1 cellular context compared by ENCODE assay signal in the genomic region with DNA sequence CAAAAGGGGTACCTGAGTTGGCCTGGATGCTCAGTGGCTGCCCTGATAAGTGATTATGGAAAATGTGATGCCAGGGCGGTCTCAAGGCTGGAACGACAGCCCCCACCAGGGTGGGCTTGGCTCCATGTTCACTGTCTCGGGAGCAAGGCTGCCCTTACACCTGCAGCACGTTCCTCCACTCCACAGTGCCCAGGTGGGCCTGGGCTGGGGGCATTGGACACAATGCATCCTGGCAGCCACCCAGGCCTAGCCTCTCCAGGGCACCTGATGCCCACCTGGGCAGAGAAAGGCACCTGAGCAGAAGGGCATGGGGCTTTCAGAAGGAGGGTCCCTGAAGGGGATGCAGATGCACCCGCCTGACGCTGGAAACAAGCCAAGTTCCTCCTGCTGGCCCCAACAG.
TF ChIP-seq lines count a peak whose summit lies in the region.

No MANE protein-coding gene starts in this region.

TF ChIP-seq in HepG2, 621 proteins besides CTCF, POLR2A, EP300 and RAD21 (continued from another document):
- TF ChIP-seq, protein P1, sequence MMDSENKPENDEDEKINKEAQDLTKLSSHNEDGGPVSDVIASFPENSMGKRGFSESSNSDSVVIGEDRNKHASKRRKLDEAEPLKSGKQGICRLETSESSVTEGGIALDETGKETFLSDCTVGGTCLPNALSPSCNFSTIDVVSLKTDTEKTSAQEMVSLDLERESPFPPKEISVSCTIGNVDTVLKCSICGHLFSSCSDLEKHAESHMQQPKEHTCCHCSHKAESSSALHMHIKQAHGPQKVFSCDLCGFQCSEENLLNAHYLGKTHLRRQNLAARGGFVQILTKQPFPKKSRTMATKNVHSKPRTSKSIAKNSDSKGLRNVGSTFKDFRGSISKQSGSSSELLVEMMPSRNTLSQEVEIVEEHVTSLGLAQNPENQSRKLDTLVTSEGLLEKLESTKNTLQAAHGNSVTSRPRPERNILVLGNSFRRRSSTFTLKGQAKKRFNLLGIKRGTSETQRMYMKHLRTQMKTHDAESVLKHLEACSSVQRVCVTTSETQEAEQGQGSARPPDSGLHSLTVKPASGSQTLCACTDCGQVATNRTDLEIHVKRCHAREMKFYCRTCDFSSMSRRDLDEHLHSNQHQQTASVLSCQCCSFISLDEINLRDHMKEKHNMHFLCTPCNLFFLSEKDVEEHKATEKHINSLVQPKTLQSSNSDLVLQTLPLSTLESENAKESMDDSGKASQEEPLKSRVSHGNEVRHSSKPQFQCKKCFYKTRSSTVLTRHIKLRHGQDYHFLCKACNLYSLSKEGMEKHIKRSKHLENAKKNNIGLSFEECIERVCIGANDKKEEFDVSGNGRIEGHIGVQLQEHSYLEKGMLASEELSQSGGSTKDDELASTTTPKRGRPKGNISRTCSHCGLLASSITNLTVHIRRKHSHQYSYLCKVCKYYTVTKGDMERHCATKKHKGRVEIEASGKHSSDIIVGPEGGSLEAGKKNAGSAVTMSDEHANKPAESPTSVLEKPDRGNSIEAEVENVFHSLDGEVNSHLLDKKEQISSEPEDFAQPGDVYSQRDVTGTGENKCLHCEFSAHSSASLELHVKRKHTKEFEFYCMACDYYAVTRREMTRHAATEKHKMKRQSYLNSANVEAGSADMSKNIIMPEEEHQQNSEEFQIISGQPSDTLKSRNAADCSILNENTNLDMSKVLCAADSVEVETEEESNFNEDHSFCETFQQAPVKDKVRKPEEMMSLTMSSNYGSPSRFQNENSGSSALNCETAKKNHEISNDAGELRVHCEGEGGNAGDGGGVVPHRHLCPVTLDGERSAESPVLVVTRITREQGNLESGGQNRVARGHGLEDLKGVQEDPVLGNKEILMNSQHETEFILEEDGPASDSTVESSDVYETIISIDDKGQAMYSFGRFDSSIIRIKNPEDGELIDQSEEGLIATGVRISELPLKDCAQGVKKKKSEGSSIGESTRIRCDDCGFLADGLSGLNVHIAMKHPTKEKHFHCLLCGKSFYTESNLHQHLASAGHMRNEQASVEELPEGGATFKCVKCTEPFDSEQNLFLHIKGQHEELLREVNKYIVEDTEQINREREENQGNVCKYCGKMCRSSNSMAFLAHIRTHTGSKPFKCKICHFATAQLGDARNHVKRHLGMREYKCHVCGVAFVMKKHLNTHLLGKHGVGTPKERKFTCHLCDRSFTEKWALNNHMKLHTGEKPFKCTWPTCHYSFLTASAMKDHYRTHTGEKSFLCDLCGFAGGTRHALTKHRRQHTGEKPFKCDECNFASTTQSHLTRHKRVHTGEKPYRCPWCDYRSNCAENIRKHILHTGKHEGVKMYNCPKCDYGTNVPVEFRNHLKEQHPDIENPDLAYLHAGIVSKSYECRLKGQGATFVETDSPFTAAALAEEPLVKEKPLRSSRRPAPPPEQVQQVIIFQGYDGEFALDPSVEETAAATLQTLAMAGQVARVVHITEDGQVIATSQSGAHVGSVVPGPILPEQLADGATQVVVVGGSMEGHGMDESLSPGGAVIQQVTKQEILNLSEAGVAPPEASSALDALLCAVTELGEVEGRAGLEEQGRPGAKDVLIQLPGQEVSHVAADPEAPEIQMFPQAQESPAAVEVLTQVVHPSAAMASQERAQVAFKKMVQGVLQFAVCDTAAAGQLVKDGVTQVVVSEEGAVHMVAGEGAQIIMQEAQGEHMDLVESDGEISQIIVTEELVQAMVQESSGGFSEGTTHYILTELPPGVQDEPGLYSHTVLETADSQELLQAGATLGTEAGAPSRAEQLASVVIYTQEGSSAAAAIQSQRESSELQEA (CRISPR knock-in tag; IDR thresholded peaks at IDR 0.05; ENCODE audit: not compliant biosample characterization): no peak
- TF ChIP-seq, protein P2, sequence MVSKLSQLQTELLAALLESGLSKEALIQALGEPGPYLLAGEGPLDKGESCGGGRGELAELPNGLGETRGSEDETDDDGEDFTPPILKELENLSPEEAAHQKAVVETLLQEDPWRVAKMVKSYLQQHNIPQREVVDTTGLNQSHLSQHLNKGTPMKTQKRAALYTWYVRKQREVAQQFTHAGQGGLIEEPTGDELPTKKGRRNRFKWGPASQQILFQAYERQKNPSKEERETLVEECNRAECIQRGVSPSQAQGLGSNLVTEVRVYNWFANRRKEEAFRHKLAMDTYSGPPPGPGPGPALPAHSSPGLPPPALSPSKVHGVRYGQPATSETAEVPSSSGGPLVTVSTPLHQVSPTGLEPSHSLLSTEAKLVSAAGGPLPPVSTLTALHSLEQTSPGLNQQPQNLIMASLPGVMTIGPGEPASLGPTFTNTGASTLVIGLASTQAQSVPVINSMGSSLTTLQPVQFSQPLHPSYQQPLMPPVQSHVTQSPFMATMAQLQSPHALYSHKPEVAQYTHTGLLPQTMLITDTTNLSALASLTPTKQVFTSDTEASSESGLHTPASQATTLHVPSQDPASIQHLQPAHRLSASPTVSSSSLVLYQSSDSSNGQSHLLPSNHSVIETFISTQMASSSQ (IDR thresholded peaks at IDR 0.05; ENCODE audit: low read depth): no peak
- TF ChIP-seq, protein P2 (CRISPR knock-in tag; IDR thresholded peaks at IDR 0.05; ENCODE audit: borderline replicate concordance): no peak
- no peak for TF ChIP-seq PAX8 (CRISPR knock-in tag; IDR thresholded peaks at IDR 0.05; ENCODE audit: borderline replicate concordance)
- TF ChIP-seq, protein P3, sequence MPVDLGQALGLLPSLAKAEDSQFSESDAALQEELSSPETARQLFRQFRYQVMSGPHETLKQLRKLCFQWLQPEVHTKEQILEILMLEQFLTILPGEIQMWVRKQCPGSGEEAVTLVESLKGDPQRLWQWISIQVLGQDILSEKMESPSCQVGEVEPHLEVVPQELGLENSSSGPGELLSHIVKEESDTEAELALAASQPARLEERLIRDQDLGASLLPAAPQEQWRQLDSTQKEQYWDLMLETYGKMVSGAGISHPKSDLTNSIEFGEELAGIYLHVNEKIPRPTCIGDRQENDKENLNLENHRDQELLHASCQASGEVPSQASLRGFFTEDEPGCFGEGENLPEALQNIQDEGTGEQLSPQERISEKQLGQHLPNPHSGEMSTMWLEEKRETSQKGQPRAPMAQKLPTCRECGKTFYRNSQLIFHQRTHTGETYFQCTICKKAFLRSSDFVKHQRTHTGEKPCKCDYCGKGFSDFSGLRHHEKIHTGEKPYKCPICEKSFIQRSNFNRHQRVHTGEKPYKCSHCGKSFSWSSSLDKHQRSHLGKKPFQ (CRISPR knock-in tag; IDR thresholded peaks at IDR 0.05; ENCODE audit: insufficient replicate concordance): no peak
- TF ChIP-seq ZNF615 (CRISPR knock-in tag; IDR thresholded peaks at IDR 0.05; ENCODE audit: borderline replicate concordance): no peak
- TF ChIP-seq ZBTB42 (CRISPR knock-in tag; IDR thresholded peaks at IDR 0.05): no peak
- TF ChIP-seq ZNF772 (CRISPR knock-in tag; IDR thresholded peaks at IDR 0.05): no peak
- TF ChIP-seq, protein P4, sequence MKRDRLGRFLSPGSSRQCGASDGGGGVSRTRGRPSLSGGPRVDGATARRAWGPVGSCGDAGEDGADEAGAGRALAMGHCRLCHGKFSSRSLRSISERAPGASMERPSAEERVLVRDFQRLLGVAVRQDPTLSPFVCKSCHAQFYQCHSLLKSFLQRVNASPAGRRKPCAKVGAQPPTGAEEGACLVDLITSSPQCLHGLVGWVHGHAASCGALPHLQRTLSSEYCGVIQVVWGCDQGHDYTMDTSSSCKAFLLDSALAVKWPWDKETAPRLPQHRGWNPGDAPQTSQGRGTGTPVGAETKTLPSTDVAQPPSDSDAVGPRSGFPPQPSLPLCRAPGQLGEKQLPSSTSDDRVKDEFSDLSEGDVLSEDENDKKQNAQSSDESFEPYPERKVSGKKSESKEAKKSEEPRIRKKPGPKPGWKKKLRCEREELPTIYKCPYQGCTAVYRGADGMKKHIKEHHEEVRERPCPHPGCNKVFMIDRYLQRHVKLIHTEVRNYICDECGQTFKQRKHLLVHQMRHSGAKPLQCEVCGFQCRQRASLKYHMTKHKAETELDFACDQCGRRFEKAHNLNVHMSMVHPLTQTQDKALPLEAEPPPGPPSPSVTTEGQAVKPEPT (CRISPR knock-in tag; IDR thresholded peaks at IDR 0.05; ENCODE audit: low read depth): no peak
